1 cellular context compared by ENCODE assay signal in the genomic region with DNA sequence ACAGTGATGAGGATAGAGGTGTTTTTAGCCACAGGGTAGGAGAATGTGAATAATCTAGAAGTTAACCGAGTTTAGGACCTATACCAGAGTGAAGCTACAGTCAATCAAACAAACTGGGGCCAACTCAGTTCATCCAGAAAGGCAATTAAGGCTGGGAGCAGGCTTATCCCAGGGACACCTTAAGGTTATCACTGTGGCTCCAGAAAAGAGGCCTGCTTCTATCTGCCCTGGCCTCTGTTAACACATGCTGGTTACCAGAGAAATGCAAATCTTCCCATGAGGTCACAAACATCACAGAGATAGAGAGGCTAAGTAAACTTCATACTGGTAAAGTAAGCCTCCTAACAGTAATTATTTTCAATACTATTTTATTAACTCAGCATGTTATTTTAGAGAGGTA.
TF ChIP-seq lines count a peak whose summit lies in the region.

No MANE protein-coding gene starts in this region.

TF ChIP-seq in A549, 52 proteins besides CTCF, POLR2A, EP300 and RAD21 (continued from another document):
- TF ChIP-seq, protein P1, sequence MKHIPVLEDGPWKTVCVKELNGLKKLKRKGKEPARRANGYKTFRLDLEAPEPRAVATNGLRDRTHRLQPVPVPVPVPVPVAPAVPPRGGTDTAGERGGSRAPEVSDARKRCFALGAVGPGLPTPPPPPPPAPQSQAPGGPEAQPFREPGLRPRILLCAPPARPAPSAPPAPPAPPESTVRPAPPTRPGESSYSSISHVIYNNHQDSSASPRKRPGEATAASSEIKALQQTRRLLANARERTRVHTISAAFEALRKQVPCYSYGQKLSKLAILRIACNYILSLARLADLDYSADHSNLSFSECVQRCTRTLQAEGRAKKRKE (CRISPR knock-in tag; IDR thresholded peaks at IDR 0.05; ENCODE audit: low read depth): no peak
- TF ChIP-seq GATA3 (IDR thresholded peaks at IDR 0.05; ENCODE audit: borderline replicate concordance) (no peak), PBX3 (IDR thresholded peaks at IDR 0.05) (no peak), BHLHE40 (IDR thresholded peaks at IDR 0.05; ENCODE audit: low read depth, low read length) (no peak), CHD2 (IDR thresholded peaks at IDR 0.05; ENCODE audit: low read length, partially characterized antibody) (no peak)
